2 cellular contexts compared by ENCODE assay signal in the genomic region with DNA sequence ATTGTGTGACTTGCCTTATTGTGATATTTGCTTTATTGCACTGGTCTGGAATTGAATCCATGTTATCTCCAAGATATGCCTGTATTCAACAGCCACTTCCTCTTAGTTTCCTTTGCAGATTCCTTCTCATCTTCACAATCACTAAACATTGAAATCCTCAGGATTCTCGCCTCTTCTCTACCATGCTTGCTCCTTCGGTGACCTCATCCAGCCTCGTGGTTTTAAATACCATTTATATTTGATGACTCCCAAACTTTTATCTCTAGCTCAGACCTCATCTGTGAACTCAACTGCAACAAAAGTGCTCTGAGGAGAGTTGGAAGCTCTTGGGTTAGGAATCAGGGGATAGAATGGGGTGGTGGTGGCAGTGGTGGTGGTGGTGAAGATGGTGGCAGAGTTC.
TF ChIP-seq lines count a peak whose summit lies in the region.

No MANE protein-coding gene starts in this region.

TF ChIP-seq in K562, 482 proteins besides CTCF, POLR2A, EP300 and RAD21:
- TF ChIP-seq TCF7L2 (IDR thresholded peaks at IDR 0.05; ENCODE audit: low read depth, low read length) (no peak), SPI1 (IDR thresholded peaks at IDR 0.05; ENCODE audit: borderline replicate concordance, low read depth, low read length) (peak; percentile 46; the same call in 1 of the 2 replicates), E2F3 (CRISPR knock-in tag; IDR thresholded peaks at IDR 0.05) (no peak), ZNF717 (CRISPR knock-in tag; IDR thresholded peaks at IDR 0.05) (no peak), GTF2F1 (IDR thresholded peaks at IDR 0.05; ENCODE audit: low read depth, low read length) (no peak)
- TF ChIP-seq, protein P1, sequence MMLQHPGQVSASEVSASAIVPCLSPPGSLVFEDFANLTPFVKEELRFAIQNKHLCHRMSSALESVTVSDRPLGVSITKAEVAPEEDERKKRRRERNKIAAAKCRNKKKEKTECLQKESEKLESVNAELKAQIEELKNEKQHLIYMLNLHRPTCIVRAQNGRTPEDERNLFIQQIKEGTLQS (IDR thresholded peaks at IDR 0.05), result peak; percentile 35; the same call in 1 of the 2 replicates
- TF ChIP-seq, protein P1 (CRISPR knock-in tag; conservative IDR thresholded peaks at IDR 0.05), result no peak
- TF ChIP-seq, protein P2, sequence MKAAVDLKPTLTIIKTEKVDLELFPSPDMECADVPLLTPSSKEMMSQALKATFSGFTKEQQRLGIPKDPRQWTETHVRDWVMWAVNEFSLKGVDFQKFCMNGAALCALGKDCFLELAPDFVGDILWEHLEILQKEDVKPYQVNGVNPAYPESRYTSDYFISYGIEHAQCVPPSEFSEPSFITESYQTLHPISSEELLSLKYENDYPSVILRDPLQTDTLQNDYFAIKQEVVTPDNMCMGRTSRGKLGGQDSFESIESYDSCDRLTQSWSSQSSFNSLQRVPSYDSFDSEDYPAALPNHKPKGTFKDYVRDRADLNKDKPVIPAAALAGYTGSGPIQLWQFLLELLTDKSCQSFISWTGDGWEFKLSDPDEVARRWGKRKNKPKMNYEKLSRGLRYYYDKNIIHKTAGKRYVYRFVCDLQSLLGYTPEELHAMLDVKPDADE (conservative IDR thresholded peaks at IDR 0.05; ENCODE audit: control insufficient read depth, low read depth, low read length), result no peak

TF ChIP-seq in GM23338, 12 proteins besides CTCF, POLR2A, EP300 and RAD21:
- no peak for TF ChIP-seq CREB1 (CRISPR knock-in tag; IDR thresholded peaks at IDR 0.05; ENCODE audit: low read depth)
- TF ChIP-seq, protein P3, sequence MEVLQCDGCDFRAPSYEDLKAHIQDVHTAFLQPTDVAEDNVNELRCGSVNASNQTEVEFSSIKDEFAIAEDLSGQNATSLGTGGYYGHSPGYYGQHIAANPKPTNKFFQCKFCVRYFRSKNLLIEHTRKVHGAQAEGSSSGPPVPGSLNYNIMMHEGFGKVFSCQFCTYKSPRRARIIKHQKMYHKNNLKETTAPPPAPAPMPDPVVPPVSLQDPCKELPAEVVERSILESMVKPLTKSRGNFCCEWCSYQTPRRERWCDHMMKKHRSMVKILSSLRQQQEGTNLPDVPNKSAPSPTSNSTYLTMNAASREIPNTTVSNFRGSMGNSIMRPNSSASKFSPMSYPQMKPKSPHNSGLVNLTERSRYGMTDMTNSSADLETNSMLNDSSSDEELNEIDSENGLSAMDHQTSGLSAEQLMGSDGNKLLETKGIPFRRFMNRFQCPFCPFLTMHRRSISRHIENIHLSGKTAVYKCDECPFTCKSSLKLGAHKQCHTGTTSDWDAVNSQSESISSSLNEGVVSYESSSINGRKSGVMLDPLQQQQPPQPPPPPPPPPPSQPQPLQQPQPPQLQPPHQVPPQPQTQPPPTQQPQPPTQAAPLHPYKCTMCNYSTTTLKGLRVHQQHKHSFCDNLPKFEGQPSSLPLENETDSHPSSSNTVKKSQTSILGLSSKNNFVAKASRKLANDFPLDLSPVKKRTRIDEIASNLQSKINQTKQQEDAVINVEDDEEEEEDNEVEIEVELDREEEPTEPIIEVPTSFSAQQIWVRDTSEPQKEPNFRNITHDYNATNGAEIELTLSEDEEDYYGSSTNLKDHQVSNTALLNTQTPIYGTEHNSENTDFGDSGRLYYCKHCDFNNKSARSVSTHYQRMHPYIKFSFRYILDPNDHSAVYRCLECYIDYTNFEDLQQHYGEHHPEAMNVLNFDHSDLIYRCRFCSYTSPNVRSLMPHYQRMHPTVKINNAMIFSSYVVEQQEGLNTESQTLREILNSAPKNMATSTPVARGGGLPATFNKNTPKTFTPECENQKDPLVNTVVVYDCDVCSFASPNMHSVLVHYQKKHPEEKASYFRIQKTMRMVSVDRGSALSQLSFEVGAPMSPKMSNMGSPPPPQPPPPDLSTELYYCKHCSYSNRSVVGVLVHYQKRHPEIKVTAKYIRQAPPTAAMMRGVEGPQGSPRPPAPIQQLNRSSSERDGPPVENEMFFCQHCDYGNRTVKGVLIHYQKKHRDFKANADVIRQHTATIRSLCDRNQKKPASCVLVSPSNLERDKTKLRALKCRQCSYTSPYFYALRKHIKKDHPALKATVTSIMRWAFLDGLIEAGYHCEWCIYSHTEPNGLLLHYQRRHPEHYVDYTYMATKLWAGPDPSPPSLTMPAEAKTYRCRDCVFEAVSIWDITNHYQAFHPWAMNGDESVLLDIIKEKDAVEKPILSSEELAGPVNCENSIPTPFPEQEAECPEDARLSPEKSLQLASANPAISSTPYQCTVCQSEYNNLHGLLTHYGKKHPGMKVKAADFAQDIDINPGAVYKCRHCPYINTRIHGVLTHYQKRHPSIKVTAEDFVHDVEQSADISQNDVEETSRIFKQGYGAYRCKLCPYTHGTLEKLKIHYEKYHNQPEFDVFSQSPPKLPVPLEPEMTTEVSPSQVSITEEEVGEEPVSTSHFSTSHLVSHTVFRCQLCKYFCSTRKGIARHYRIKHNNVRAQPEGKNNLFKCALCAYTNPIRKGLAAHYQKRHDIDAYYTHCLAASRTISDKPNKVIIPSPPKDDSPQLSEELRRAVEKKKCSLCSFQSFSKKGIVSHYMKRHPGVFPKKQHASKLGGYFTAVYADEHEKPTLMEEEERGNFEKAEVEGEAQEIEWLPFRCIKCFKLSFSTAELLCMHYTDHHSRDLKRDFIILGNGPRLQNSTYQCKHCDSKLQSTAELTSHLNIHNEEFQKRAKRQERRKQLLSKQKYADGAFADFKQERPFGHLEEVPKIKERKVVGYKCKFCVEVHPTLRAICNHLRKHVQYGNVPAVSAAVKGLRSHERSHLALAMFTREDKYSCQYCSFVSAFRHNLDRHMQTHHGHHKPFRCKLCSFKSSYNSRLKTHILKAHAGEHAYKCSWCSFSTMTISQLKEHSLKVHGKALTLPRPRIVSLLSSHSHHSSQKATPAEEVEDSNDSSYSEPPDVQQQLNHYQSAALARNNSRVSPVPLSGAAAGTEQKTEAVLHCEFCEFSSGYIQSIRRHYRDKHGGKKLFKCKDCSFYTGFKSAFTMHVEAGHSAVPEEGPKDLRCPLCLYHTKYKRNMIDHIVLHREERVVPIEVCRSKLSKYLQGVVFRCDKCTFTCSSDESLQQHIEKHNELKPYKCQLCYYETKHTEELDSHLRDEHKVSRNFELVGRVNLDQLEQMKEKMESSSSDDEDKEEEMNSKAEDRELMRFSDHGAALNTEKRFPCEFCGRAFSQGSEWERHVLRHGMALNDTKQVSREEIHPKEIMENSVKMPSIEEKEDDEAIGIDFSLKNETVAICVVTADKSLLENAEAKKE (CRISPR knock-in tag; IDR thresholded peaks at IDR 0.05), result no peak
- TF ChIP-seq, protein P2 (IDR thresholded peaks at IDR 0.05), result no peak
- no peak for TF ChIP-seq NANOG (IDR thresholded peaks at IDR 0.05; ENCODE audit: borderline replicate concordance)
- no peak for TF ChIP-seq ZNF114 (CRISPR knock-in tag; IDR thresholded peaks at IDR 0.05)
- no peak for TF ChIP-seq STAT1 (IDR thresholded peaks at IDR 0.05; ENCODE audit: unreplicated experiment)
- no peak for TF ChIP-seq POLR2AphosphoS5 (IDR thresholded peaks at IDR 0.05; ENCODE audit: low read depth)
- TF ChIP-seq ZNF331 (CRISPR knock-in tag; IDR thresholded peaks at IDR 0.05; ENCODE audit: low read depth), result no peak
- no peak for TF ChIP-seq JUNB (IDR thresholded peaks at IDR 0.05; ENCODE audit: unreplicated experiment)
- no peak for TF ChIP-seq EZH2 (IDR thresholded peaks at IDR 0.05; ENCODE audit: low read depth, unreplicated experiment)
- TF ChIP-seq EZH2phosphoT487 (IDR thresholded peaks at IDR 0.05; ENCODE audit: unreplicated experiment), result no peak
- TF ChIP-seq, protein P4, sequence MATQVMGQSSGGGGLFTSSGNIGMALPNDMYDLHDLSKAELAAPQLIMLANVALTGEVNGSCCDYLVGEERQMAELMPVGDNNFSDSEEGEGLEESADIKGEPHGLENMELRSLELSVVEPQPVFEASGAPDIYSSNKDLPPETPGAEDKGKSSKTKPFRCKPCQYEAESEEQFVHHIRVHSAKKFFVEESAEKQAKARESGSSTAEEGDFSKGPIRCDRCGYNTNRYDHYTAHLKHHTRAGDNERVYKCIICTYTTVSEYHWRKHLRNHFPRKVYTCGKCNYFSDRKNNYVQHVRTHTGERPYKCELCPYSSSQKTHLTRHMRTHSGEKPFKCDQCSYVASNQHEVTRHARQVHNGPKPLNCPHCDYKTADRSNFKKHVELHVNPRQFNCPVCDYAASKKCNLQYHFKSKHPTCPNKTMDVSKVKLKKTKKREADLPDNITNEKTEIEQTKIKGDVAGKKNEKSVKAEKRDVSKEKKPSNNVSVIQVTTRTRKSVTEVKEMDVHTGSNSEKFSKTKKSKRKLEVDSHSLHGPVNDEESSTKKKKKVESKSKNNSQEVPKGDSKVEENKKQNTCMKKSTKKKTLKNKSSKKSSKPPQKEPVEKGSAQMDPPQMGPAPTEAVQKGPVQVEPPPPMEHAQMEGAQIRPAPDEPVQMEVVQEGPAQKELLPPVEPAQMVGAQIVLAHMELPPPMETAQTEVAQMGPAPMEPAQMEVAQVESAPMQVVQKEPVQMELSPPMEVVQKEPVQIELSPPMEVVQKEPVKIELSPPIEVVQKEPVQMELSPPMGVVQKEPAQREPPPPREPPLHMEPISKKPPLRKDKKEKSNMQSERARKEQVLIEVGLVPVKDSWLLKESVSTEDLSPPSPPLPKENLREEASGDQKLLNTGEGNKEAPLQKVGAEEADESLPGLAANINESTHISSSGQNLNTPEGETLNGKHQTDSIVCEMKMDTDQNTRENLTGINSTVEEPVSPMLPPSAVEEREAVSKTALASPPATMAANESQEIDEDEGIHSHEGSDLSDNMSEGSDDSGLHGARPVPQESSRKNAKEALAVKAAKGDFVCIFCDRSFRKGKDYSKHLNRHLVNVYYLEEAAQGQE (IDR thresholded peaks at IDR 0.05; ENCODE audit: unreplicated experiment), result no peak
